10 cellular contexts compared by ENCODE assay signal in genomic region chr1:193558491-193559028, GRCh38.
A peak's percentile ranks its signal among the peaks of the same experiment; 100 is the strongest.
DNase-seq lines count a peak whose midpoint lies in the region; ATAC-seq and TF ChIP-seq lines count a peak whose summit lies in the region.
"Had no signal": no experiment of that assay in that cellular context is flagged by ENCODE, and none has a peak within 500 bp of the region (broad histone marks: within the 10 kb centered on the region; RNA-seq: fewer than 3 reads in every experiment).

No MANE protein-coding gene starts in this region.

- no peak for TF ChIP-seq CTCF in endothelial cell (IDR thresholded peaks at IDR 0.05; ENCODE audit: unreplicated experiment)

- H3K27ac Mint-ChIP-seq in activated CD8-positive, alpha-beta memory T cell treated with anti-CD3 and anti-CD28 coated beads, Interleukin-2, amount 10 ng/mL, durations not matched to agents 7 days and 5 days = no peak overlapping the region
- peak overlapping the region; percentile 87 for H3K27ac Mint-ChIP-seq in stimulated activated naive CD8-positive, alpha-beta T cell treated with anti-CD3 and anti-CD28 coated beads, Interleukin-15, Interleukin-2, amounts not matched to agents 100 ng/mL and 50 ng/mL, for 24 hours
- no peak overlapping the region for H3K27ac Mint-ChIP-seq in endothelial cell (ENCODE audit: unreplicated experiment)

- H3K9me3 Mint-ChIP-seq in activated CD8-positive, alpha-beta memory T cell treated with anti-CD3 and anti-CD28 coated beads, Interleukin-2, amount 10 ng/mL, durations not matched to agents 7 days and 5 days (ENCODE audit: low read depth) = peaks cover 3% of the 10 kb centered on the region
- H3K9me3 Mint-ChIP-seq in stimulated activated naive CD8-positive, alpha-beta T cell treated with anti-CD3 and anti-CD28 coated beads, Interleukin-15, Interleukin-2, amounts not matched to agents 100 ng/mL and 50 ng/mL, for 24 hours = peaks cover 5% of the 10 kb centered on the region
- no peaks in the 10 kb centered on the region for H3K9me3 Mint-ChIP-seq in endothelial cell (ENCODE audit: unreplicated experiment)

- no peak overlapping the region for H3K27ac ChIP-seq in epithelial cell of prostate
- H3K27ac ChIP-seq: C4-2B, skin epidermis had no signal

- H3K27me3 Mint-ChIP-seq in activated CD8-positive, alpha-beta memory T cell treated with anti-CD3 and anti-CD28 coated beads, Interleukin-2, amount 10 ng/mL, durations not matched to agents 7 days and 5 days = no peaks in the 10 kb centered on the region
- H3K27me3 Mint-ChIP-seq in stimulated activated naive CD8-positive, alpha-beta T cell treated with anti-CD3 and anti-CD28 coated beads, Interleukin-15, Interleukin-2, amounts not matched to agents 100 ng/mL and 50 ng/mL, for 24 hours = no peaks in the 10 kb centered on the region
- no peaks in the 10 kb centered on the region for H3K27me3 Mint-ChIP-seq in endothelial cell (ENCODE audit: unreplicated experiment)

- CTCF ChIA-PET in activated CD8-positive, alpha-beta memory T cell treated with anti-CD3 and anti-CD28 coated beads, Interleukin-2, amount 10 ng/mL, durations not matched to agents 7 days and 5 days (lab: Charles Lee) = no interaction called here

- H3K36me3 Mint-ChIP-seq in activated CD8-positive, alpha-beta memory T cell treated with anti-CD3 and anti-CD28 coated beads, Interleukin-2, amount 10 ng/mL, durations not matched to agents 7 days and 5 days = peaks cover 9% of the 10 kb centered on the region
- H3K36me3 Mint-ChIP-seq in stimulated activated naive CD8-positive, alpha-beta T cell treated with anti-CD3 and anti-CD28 coated beads, Interleukin-15, Interleukin-2, amounts not matched to agents 100 ng/mL and 50 ng/mL, for 24 hours (ENCODE audit: low read depth) = peaks cover 7% of the 10 kb centered on the region
- H3K36me3 Mint-ChIP-seq in endothelial cell (ENCODE audit: low read depth, unreplicated experiment) = no peaks in the 10 kb centered on the region

- DNase-seq in activated CD8-positive, alpha-beta memory T cell treated with anti-CD3 and anti-CD28 coated beads, Interleukin-2, amount 10 ng/mL, durations not matched to agents 7 days and 5 days = no peak
- no peak for DNase-seq in activated CD8-positive, alpha-beta memory T cell treated with anti-CD3 and anti-CD28 coated beads, Interleukin-2, amount 50 U/mL, for 4 hours
- peak; percentile 78 for DNase-seq in SKM-1 (lab: John Stamatoyannopoulos, UW; ENCODE audit: unreplicated experiment)
- DNase-seq in epithelial cell of prostate (ENCODE audit: low read depth, low spot score) = peak; percentile 36
- DNase-seq in NCI-H526 (lab: John Stamatoyannopoulos, UW) = no peak
- no peak for DNase-seq in HuH-7 (ENCODE audit: low spot score)
- DNase-seq in endothelial cell (ENCODE audit: low spot score) = no peak

- peaks cover 8% of the 10 kb centered on the region for H3K4me1 Mint-ChIP-seq in activated CD8-positive, alpha-beta memory T cell treated with anti-CD3 and anti-CD28 coated beads, Interleukin-2, amount 10 ng/mL, durations not matched to agents 7 days and 5 days
- peaks cover 34% of the 10 kb centered on the region for H3K4me1 Mint-ChIP-seq in stimulated activated naive CD8-positive, alpha-beta T cell treated with anti-CD3 and anti-CD28 coated beads, Interleukin-15, Interleukin-2, amounts not matched to agents 100 ng/mL and 50 ng/mL, for 24 hours (ENCODE audit: low read depth)
- peaks cover 3% of the 10 kb centered on the region for H3K4me1 Mint-ChIP-seq in endothelial cell (ENCODE audit: unreplicated experiment)

- ATAC-seq in activated CD8-positive, alpha-beta memory T cell treated with anti-CD3 and anti-CD28 coated beads, Interleukin-2, amount 10 ng/mL, durations not matched to agents 7 days and 5 days = peak; percentile 51

- H3K4me3 Mint-ChIP-seq in activated CD8-positive, alpha-beta memory T cell treated with anti-CD3 and anti-CD28 coated beads, Interleukin-2, amount 10 ng/mL, durations not matched to agents 7 days and 5 days = no peak overlapping the region
- H3K4me3 Mint-ChIP-seq in stimulated activated naive CD8-positive, alpha-beta T cell treated with anti-CD3 and anti-CD28 coated beads, Interleukin-15, Interleukin-2, amounts not matched to agents 100 ng/mL and 50 ng/mL, for 24 hours = peak overlapping the region; percentile 53
- H3K4me3 Mint-ChIP-seq in endothelial cell (ENCODE audit: unreplicated experiment) = no peak overlapping the region

Comparison
In these comparisons a context has a peak if more than half of its experiments do, and no peak if none do; other contexts are left out.
1. DNase-seq: peak in SKM-1 (single experiment) and epithelial cell of prostate (single experiment); none in activated CD8-positive, alpha-beta memory T cell treated with anti-CD3 and anti-CD28 coated beads, Interleukin-2, amount 10 ng/mL, durations not matched to agents 7 days and 5 days (single experiment), activated CD8-positive, alpha-beta memory T cell treated with anti-CD3 and anti-CD28 coated beads, Interleukin-2, amount 50 U/mL, for 4 hours (single experiment), NCI-H526 (0 of 2), HuH-7 (single experiment) and endothelial cell (single experiment).